ENCODE assay signal across 8 cellular contexts in genomic region chr7:94004024-94004945, GRCh38. TPM values are rescaled to one million over a fixed set of nuclear protein-coding genes. Genes with fewer than 3 reads are reported as not detected.
DNase-seq lines count a peak whose midpoint lies in the region; ATAC-seq and TF ChIP-seq lines count a peak whose summit lies in the region.

BET1 (minus strand) TSS chr7:94004355; CDS start chr7:94004216, 139 bp downstream.

- peak within 1 kb of the TSS; percentile 96 for H3K27ac Mint-ChIP-seq in activated naive CD8-positive, alpha-beta T cell

- no peaks in the 10 kb centered on the region for H3K36me3 ChIP-seq in testis (ENCODE audit: low read depth, missing control alignments)

- DNase-seq in GM10248 (ENCODE audit: extremely low spot score) = peak; percentile 94
- peak; percentile 94 for DNase-seq in NCI-H1105 (lab: John Stamatoyannopoulos, UW)
- peak; percentile 84 for DNase-seq in SKM-1 treated with dmso at 0.1 percent for 144 hours (lab: John Stamatoyannopoulos, UW; ENCODE audit: unreplicated experiment)
- peak; percentile 90 for DNase-seq in glomerular visceral epithelial cell (ENCODE audit: extremely low spot score)
- peak; percentile 84 for DNase-seq in omental fat pad (ENCODE audit: low spot score)
- peak; percentile 98 for DNase-seq in testis

- H3K36me3 Mint-ChIP-seq in activated naive CD8-positive, alpha-beta T cell = no peaks in the 10 kb centered on the region

- WGBS in testis, 2 donors = 0% methylated on average over 43 to 47 of the region's 47 CpGs

- ATAC-seq in HG02623 (IDR thresholded peaks at IDR 0.05; ENCODE audit: unreplicated experiment) (peak; percentile 96), omental fat pad (ENCODE audit: low FRiP score) (peak; percentile 99)

- intact Hi-C loops in testis (cut with DNase I; ENCODE audit: low total_unique reads) = no loop called here

- H3K4me1 Mint-ChIP-seq in activated naive CD8-positive, alpha-beta T cell (ENCODE audit: low read depth) = peaks cover 38% of the 10 kb centered on the region

- no peaks in the 10 kb centered on the region for H3K27me3 ChIP-seq in testis

- H3K27me3 Mint-ChIP-seq in activated naive CD8-positive, alpha-beta T cell = no peaks in the 10 kb centered on the region

- H3K9me3 Mint-ChIP-seq in activated naive CD8-positive, alpha-beta T cell (ENCODE audit: low read depth) = no peaks in the 10 kb centered on the region

- CTCF ChIA-PET in GM10248 (lab: Yijun Ruan, JAX) = no interaction called here

- no peak for TF ChIP-seq CTCF in GM10248 (IDR thresholded peaks at IDR 0.05; ENCODE audit: control extremely low read depth, extremely low read depth, low read depth, missing control alignments)
- TF ChIP-seq CTCF in omental fat pad (IDR thresholded peaks at IDR 0.05) = no peak
- no peak for TF ChIP-seq CTCF in testis (IDR thresholded peaks at IDR 0.05)

- POLR2A ChIA-PET in GM10248 (lab: Yijun Ruan, JAX) = no interaction called here

- H3K4me3 ChIP-seq in testis = peak within 1 kb of the TSS; percentile 81 to 91

- TF ChIP-seq POLR2A in testis (IDR thresholded peaks at IDR 0.05) = no peak

- peaks cover 8% of the 10 kb centered on the region for H3K4me1 ChIP-seq in testis

- no peaks in the 10 kb centered on the region for H3K9me3 ChIP-seq in testis

- H3K4me3 Mint-ChIP-seq in activated naive CD8-positive, alpha-beta T cell = peak within 1 kb of the TSS; percentile 97

- H3K27ac ChIP-seq in testis = peak within 1 kb of the TSS; percentile 73 to 88

RNA-seq across cellular contexts. Expression of gene BET1, which starts in this region (rescaled TPM):
- total RNA-seq in omental fat pad (10 to 100 TPM in 3 of 4 donors, 1 to 10 TPM in 1; 7.6 to 26.0 (median 22.4) TPM), testis (10 to 100 TPM; 19.4 to 28.3 TPM)
- polyA plus RNA-seq in testis (ENCODE audit: insufficient read depth, low read depth, low replicate concordance) = 23.6 TPM

Comparison
In these comparisons a context has a peak if more than half of its experiments do, and no peak if none do; other contexts are left out.
1. Peak in every context shown above with its lines: DNase-seq, ATAC-seq, H3K4me3 ChIP-seq and H3K27ac ChIP-seq.